Comparison of ENCODE assay signal across 8 cellular contexts in the genomic region with DNA sequence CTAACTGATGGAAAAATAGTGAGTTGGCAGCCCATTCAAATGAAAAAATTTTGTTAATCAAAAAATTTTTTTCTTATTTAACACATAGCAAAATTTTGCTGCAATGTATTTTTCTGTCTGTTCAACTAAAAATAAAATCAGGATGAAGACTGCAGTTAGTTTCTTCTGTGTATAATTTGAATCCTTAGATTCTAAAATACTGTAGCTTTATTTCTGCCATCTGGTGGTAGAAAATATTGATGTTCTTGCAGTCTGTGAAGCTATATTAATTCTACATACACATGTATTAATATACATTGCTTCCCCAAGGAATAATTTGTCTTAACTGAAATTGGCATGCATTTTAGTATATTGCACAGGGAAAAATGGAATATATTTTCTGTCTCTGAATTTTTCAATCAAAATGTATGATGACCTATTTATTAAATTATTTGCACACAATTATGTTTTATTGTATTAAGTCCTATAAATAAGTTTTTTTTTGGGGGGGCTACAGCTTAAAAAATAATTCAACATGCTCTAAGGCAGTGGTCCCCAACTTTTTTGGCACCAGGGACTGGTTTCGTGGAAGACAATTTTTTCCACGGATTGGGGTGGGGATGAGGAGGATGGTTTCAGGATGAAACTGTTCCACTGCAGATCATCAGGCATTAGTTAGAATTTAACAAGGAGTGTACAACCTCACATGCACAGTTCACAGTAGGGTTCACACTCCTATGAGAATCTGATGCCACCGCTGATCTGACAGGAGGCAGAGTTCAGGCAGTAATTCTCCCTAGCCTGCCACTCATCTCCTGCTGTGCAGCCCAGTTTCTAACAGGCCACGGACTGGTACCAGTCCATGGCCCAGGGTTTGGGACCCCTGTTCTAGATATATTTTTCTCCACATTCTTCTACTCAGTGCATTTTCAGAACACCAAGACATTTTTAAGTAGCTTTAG.
DNase-seq lines count a peak whose midpoint lies in the region; FAIRE-seq and TF ChIP-seq lines count a peak whose summit lies in the region.

No MANE protein-coding gene starts in this region.

- peak; percentile 94 for FAIRE-seq in endometrium (lab: Jason Lieb, UNC)

- no peak for TF ChIP-seq CTCF in GM10266 (IDR thresholded peaks at IDR 0.05; ENCODE audit: control insufficient read depth, insufficient read depth, low read depth, missing control alignments)

- peak; percentile 20 for DNase-seq in NCI-H1436 (lab: John Stamatoyannopoulos, UW)
- no peak for DNase-seq in NCI-H1436 treated with DMSO at 0.1 percent for 48 hours (lab: John Stamatoyannopoulos, UW)
- DNase-seq in NCI-H526 treated with DMSO at 0.1 percent for 48 hours (lab: John Stamatoyannopoulos, UW): peak; percentile 43
- DNase-seq in putamen (ENCODE audit: low spot score): peak; percentile 32
- DNase-seq in T-helper 1 cell: no peak
- DNase-seq in GM10266 (ENCODE audit: extremely low spot score): no peak
- DNase-seq in NCI-H1930 (lab: John Stamatoyannopoulos, UW): no peak

Comparison
In these comparisons a context has a peak if more than half of its experiments do, and no peak if none do; other contexts are left out.
1. DNase-seq: peak in NCI-H1436 (single experiment), NCI-H526 treated with DMSO at 0.1 percent for 48 hours (single experiment) and putamen (single experiment); none in NCI-H1436 treated with DMSO at 0.1 percent for 48 hours (single experiment), T-helper 1 cell (0 of 5), GM10266 (single experiment) and NCI-H1930 (0 of 2).